In genomic region chr1:26971590-26971989, GRCh38 we compare ENCODE assay signal across 1 cellular context.
A peak's percentile ranks its signal among the peaks of the same experiment; 100 is the strongest.
TF ChIP-seq lines count a peak whose summit lies in the region.

No MANE protein-coding gene starts in this region.

TF ChIP-seq in A549, 52 proteins besides CTCF, POLR2A, EP300 and RAD21:
- no peak for TF ChIP-seq HES2 (IDR thresholded peaks at IDR 0.05)
- peak; percentile 80 for TF ChIP-seq CHD4 (IDR thresholded peaks at IDR 0.05; ENCODE audit: borderline replicate concordance)
- peak; percentile 86; the same call in 1 of the 2 replicates for TF ChIP-seq KDM1A (IDR thresholded peaks at IDR 0.05; ENCODE audit: low read depth)
